In genomic region chr16:11795887-11796226, GRCh38 we compare ENCODE assay signal across 7 cellular contexts. TPM values are rescaled to one million over a fixed set of nuclear protein-coding genes. Genes with fewer than 3 reads are reported as not detected.
DNase-seq lines count a peak whose midpoint lies in the region; ATAC-seq and TF ChIP-seq lines count a peak whose summit lies in the region.

No MANE protein-coding gene starts in this region.

- intact Hi-C loops in stomach (cut with DNase I; ENCODE audit: low total_unique reads): loop anchor here (10.0 kb wide), 1 partner anchor 51 kb away; the partner anchor contains the start of gene TXNDC11

- no peaks in the 10 kb centered on the region for H3K9me3 Mint-ChIP-seq in activated naive CD4-positive, alpha-beta T cell treated with anti-CD3 and anti-CD28 coated beads, Interleukin-2, amount 50 U/mL, for 72 hours

- POLR2A ChIA-PET in HEK293T (lab: Yijun Ruan, JAX): interaction anchor here (1.0 to 3.6 kb wide), 3 partner anchors 10 to 53 kb away, joined by 3 to 24 read pairs (median 8); partner anchors contain the start of gene TXNDC11

- WGBS in HUES64: 91% methylated on average over 8 of the region's 8 CpGs
- 47 to 56% (median 52%) methylated on average over 8 of the region's 8 CpGs for WGBS in stomach, 5 donors

- peak overlapping the region; percentile 88 to 94 for H3K27ac Mint-ChIP-seq in activated naive CD4-positive, alpha-beta T cell treated with anti-CD3 and anti-CD28 coated beads, Interleukin-2, amount 50 U/mL, for 72 hours

- H3K4me1 ChIP-seq in HUES64 (ENCODE audit: insufficient read depth, low read length) (peaks cover 18% of the 10 kb centered on the region; the same call in 1 of the 2 replicates), iPS-20b (ENCODE audit: insufficient read depth, low read length) (peaks cover 5% of the 10 kb centered on the region; the same call in 1 of the 2 replicates), stomach (peaks cover 66 to 82% (median 76%) of the 10 kb centered on the region in 4 donors)

- no peak for ATAC-seq in activated naive CD4-positive, alpha-beta T cell treated with anti-CD3 and anti-CD28 coated beads, Interleukin-2, amount 50 U/mL, for 72 hours
- ATAC-seq in HG03135 (IDR thresholded peaks at IDR 0.05; ENCODE audit: unreplicated experiment): no peak
- no peak for ATAC-seq in GM21515 (IDR thresholded peaks at IDR 0.05; ENCODE audit: unreplicated experiment)

- H3K9me3 ChIP-seq in HUES64 (ENCODE audit: insufficient read depth, low read depth, low read length) (no peaks in the 10 kb centered on the region), iPS-20b (ENCODE audit: insufficient read depth, low read depth, low read length) (no peaks in the 10 kb centered on the region), stomach (no peaks in the 10 kb centered on the region)

- H3K27me3 ChIP-seq in HUES64 (ENCODE audit: insufficient read depth, low read length): no peaks in the 10 kb centered on the region
- no peaks in the 10 kb centered on the region for H3K27me3 ChIP-seq in iPS-20b (ENCODE audit: insufficient read depth, low read length)
- no peaks in the 10 kb centered on the region for H3K27me3 ChIP-seq in stomach

- no peak for TF ChIP-seq EP300 in stomach (IDR thresholded peaks at IDR 0.05)

- H3K36me3 ChIP-seq in HUES64 (ENCODE audit: insufficient read depth, low read length) (peaks cover 10% of the 10 kb centered on the region), iPS-20b (ENCODE audit: insufficient read depth, low read depth, low read length) (peaks cover 13% of the 10 kb centered on the region), stomach (peaks cover 0 to 8% (median 4%) of the 10 kb centered on the region in 4 donors)

- no peak for TF ChIP-seq CTCF in stomach (IDR thresholded peaks at IDR 0.05)

- H3K4me3 ChIP-seq in HUES64 (ENCODE audit: low read length) (peak overlapping the region; percentile 89), iPS-20b (ENCODE audit: low read length) (peak overlapping the region; percentile 89), stomach (peak overlapping the region; percentile 64 to 92 (median 80))

- no peak for TF ChIP-seq POLR2A in stomach (IDR thresholded peaks at IDR 0.05)

- H3K9ac ChIP-seq in HUES64 (ENCODE audit: low read depth, low read length): no peak overlapping the region
- peak overlapping the region; percentile 86; the same call in 1 of the 2 replicates for H3K9ac ChIP-seq in iPS-20b (ENCODE audit: low read depth, low read length)

- CTCF ChIA-PET in HEK293T (lab: Yijun Ruan, JAX): no interaction called here

- H3K36me3 Mint-ChIP-seq in activated naive CD4-positive, alpha-beta T cell treated with anti-CD3 and anti-CD28 coated beads, Interleukin-2, amount 50 U/mL, for 72 hours: peaks cover 27 to 46% of the 10 kb centered on the region in 2 donors

- DNase-seq in activated naive CD4-positive, alpha-beta T cell treated with anti-CD3 and anti-CD28 coated beads, Interleukin-2, amount 50 U/mL, for 72 hours (ENCODE audit: low spot score in 2 of 2): no peak
- DNase-seq in stomach (no peak), HEK293T (ENCODE audit: extremely low spot score) (no peak)

- H3K27ac ChIP-seq in HUES64 (ENCODE audit: low read depth, low read length): no peak overlapping the region
- H3K27ac ChIP-seq in iPS-20b (ENCODE audit: low read length): no peak overlapping the region
- H3K27ac ChIP-seq in stomach: peak overlapping the region; percentile 60 to 99 (median 98)

TF ChIP-seq in HEK293T, 16 proteins besides CTCF, POLR2A, EP300 and RAD21:
- TF ChIP-seq ARNT (IDR thresholded peaks at IDR 0.05): no peak
- no peak for TF ChIP-seq NFRKB (IDR thresholded peaks at IDR 0.05)
- no peak for TF ChIP-seq BHLHE40 (IDR thresholded peaks at IDR 0.05; ENCODE audit: borderline replicate concordance)
- TF ChIP-seq FOXM1 (IDR thresholded peaks at IDR 0.05; ENCODE audit: borderline replicate concordance): no peak
- no peak for TF ChIP-seq TARDBP (IDR thresholded peaks at IDR 0.05)
- no peak for TF ChIP-seq FOXA1 (IDR thresholded peaks at IDR 0.05)
TF ChIP-seq in HEK293T: peak in this region for 0.

RNA-seq across cellular contexts. Expression of gene ZC3H7A, which starts 1.2 kb away (rescaled TPM):
- 32.2 TPM for polyA plus RNA-seq in HUES64 (2013, experiment 1 of 2)
- 36.8 TPM for polyA plus RNA-seq in HUES64 (2013, experiment 2 of 2)
- 100 to 1,000 TPM; 108 to 150 TPM for total RNA-seq in activated naive CD4-positive, alpha-beta T cell treated with anti-CD3 and anti-CD28 coated beads, Interleukin-2, amount 50 U/mL, for 72 hours
- 100 to 1,000 TPM in 1 of 5 donors, 10 to 100 TPM in 4; 49.1 to 110 (median 92.1) TPM for total RNA-seq in stomach
- 10 to 100 TPM; 16.1 to 23.3 (median 20.0) TPM for polyA plus RNA-seq in stomach

RNA-seq across cellular contexts. Expression of gene TXNDC11, which starts 53.2 kb away (rescaled TPM):
- polyA plus RNA-seq in HUES64 (2013, experiment 1 of 2): 9.3 TPM
- polyA plus RNA-seq in HUES64 (2013, experiment 2 of 2): 7.6 TPM
- 10 to 100 TPM; 26.3 to 32.9 TPM for total RNA-seq in activated naive CD4-positive, alpha-beta T cell treated with anti-CD3 and anti-CD28 coated beads, Interleukin-2, amount 50 U/mL, for 72 hours
- total RNA-seq in stomach: 10 to 100 TPM; 24.1 to 72.9 (median 51.1) TPM
- 10 to 100 TPM; 27.0 to 42.9 (median 41.3) TPM for polyA plus RNA-seq in stomach

RNA-seq across cellular contexts. Expression of gene RSL1D1, which starts 55.5 kb away (rescaled TPM):
- polyA plus RNA-seq in HUES64 (2013, experiment 1 of 2): 231 TPM
- polyA plus RNA-seq in HUES64 (2013, experiment 2 of 2): 209 TPM
- 100 to 1,000 TPM; 255 to 326 TPM for total RNA-seq in activated naive CD4-positive, alpha-beta T cell treated with anti-CD3 and anti-CD28 coated beads, Interleukin-2, amount 50 U/mL, for 72 hours
- 100 to 1,000 TPM in 2 of 5 donors, 10 to 100 TPM in 3; 21.1 to 255 (median 87.8) TPM for total RNA-seq in stomach
- polyA plus RNA-seq in stomach: 100 to 1,000 TPM in 1 of 3 donors, 10 to 100 TPM in 2; 52.7 to 146 (median 65.6) TPM

Comparison
In these comparisons a context has a peak if more than half of its experiments do, and no peak if none do; other contexts are left out.
1. H3K27ac ChIP-seq: peak in stomach (5 of 5); none in HUES64 (single experiment) and iPS-20b (single experiment).
2. Peak in every context shown above with its lines, with median percentiles within 50 percentile points of each other: H3K4me3 ChIP-seq.